ENCODE assay signal across 35 cellular contexts in genomic region chr15:54776410-54776809, GRCh38.
DNase-seq lines count a peak whose midpoint lies in the region; ATAC-seq, FAIRE-seq and TF ChIP-seq lines count a peak whose summit lies in the region.
"Had no signal": no experiment of that assay in that cellular context is flagged by ENCODE, and none has a peak within 500 bp of the region (broad histone marks: within the 10 kb centered on the region; RNA-seq: fewer than 3 reads in every experiment).

No MANE protein-coding gene starts in this region.

- RAD21 ChIA-PET in GM12878 (lab: Charles Lee; ENCODE audit: unreplicated experiment): interaction anchor here (0.8 to 1.0 kb wide), 2 partner anchors 299 to 709 kb away, joined by 3 read pairs; no protein-coding TSS in a partner anchor

- TF ChIP-seq EP300 in HepG2 (IDR thresholded peaks at IDR 0.05; ENCODE audit: low read depth in 2 of 2, low read length in 2 of 2) (no peak), HepG2 (CRISPR knock-in tag; IDR thresholded peaks at IDR 0.05; ENCODE audit: borderline replicate concordance) (no peak), GM12878 (IDR thresholded peaks at IDR 0.05; ENCODE audit: borderline replicate concordance in 1 of 2, control insufficient read depth in 1 of 2, low read depth in 2 of 2, low read length in 2 of 2) (no peak), K562 (IDR thresholded peaks at IDR 0.05; ENCODE audit: low read length) (no peak)

- TF ChIP-seq CTCF in HepG2 (CRISPR knock-in tag; IDR thresholded peaks at IDR 0.05): no peak
- no peak for TF ChIP-seq CTCF in right lobe of liver (IDR thresholded peaks at IDR 0.05)
- TF ChIP-seq CTCF in GM12878 (IDR thresholded peaks at IDR 0.05 in 2 of 3, conservative IDR thresholded peaks at IDR 0.05 in 1 of 3; ENCODE audit: control insufficient read depth in 2 of 3, extremely low read depth in 1 of 3, insufficient read depth in 1 of 3, low read depth in 3 of 3, low read length in 3 of 3): no peak
- no peak for TF ChIP-seq CTCF in K562 (IDR thresholded peaks at IDR 0.05 in 2 of 3, conservative IDR thresholded peaks at IDR 0.05 in 1 of 3; ENCODE audit: insufficient read depth in 2 of 3, low read depth in 1 of 3, low read length in 3 of 3)
- TF ChIP-seq CTCF in kidney (IDR thresholded peaks at IDR 0.05; ENCODE audit: borderline replicate concordance, extremely low read depth, insufficient read depth): no peak

- H3K9ac ChIP-seq in HepG2 (ENCODE audit: insufficient read depth, low read depth, low read length) (no peak overlapping the region), GM12878 (ENCODE audit: control insufficient read depth, insufficient read depth, low read length) (no peak overlapping the region), K562 (ENCODE audit: insufficient read depth in 1 of 2, low read depth in 2 of 2, low read length in 2 of 2) (no peak overlapping the region), kidney (ENCODE audit: low read length in 2 of 2) (no peak overlapping the region)
- H3K9ac ChIP-seq: BLaER1; BLaER1 treated with 17β-estradiol and CSF1 and Interleukin-3, amounts not matched to agents 10 nM and 100 nM had no signal

- H2AFZ ChIP-seq in HepG2 (ENCODE audit: low read length): no peak overlapping the region
- no peak overlapping the region for H2AFZ ChIP-seq in GM12878 (ENCODE audit: control insufficient read depth, low read depth, low read length)
- no peak overlapping the region for H2AFZ ChIP-seq in K562 (ENCODE audit: low read depth, low read length)

- intact Hi-C loops in HepG2 (cut with micrococcal nuclease; ENCODE audit: unreplicated experiment): no loop called here
- intact Hi-C loops in right lobe of liver (cut with DNase I): no loop called here
- intact Hi-C loops in GM12878 (cut with micrococcal nuclease; ENCODE audit: unreplicated experiment): no loop called here
- intact Hi-C loops in K562 (cut with micrococcal nuclease): no loop called here
- intact Hi-C loops in kidney (cut with DNase I): no loop called here

- H3K4me3 ChIP-seq in HepG2 (replicated peaks in 1 of 3; ENCODE audit: insufficient read depth in 1 of 3, low read depth in 2 of 3, low read length in 3 of 3) (no peak overlapping the region), right lobe of liver (no peak overlapping the region), GM12878 (no peak overlapping the region), K562 (no peak overlapping the region), kidney (ENCODE audit: low read length in 2 of 2) (no peak overlapping the region)
- H3K4me3 ChIP-seq: A549; BLaER1; BLaER1 treated with 17β-estradiol and CSF1 and Interleukin-3, amounts not matched to agents 10 nM and 100 nM had no signal

- DNase-seq in HepG2 (ENCODE audit: low spot score) (no peak), right lobe of liver (no peak), GM12878 (ENCODE audit: low read depth, low spot score) (no peak), K562 (ENCODE audit: extremely low read depth in 1 of 4, low spot score in 3 of 4) (no peak), kidney (no peak), hippocampal formation (lab: John Stamatoyannopoulos, UW) (no peak), LoVo (ENCODE audit: low spot score) (no peak), NCI-H774 (lab: John Stamatoyannopoulos, UW) (no peak)
- DNase-seq: 8988T; ACHN; AML-193; BE2C; C1 segment of cervical spinal cord; Caco-2; Calu3; CD4-positive, alpha-beta memory T cell; CD4-positive, alpha-beta T cell; CD4-positive, CD25-positive, alpha-beta regulatory T cell; CD8-positive, alpha-beta memory T cell; CD8-positive, alpha-beta T cell; COR-L47; DMS 273 treated with DMSO at 0.1 percent for 48 hours; DMS153; DMS53; DMS79; DMS79 treated with DMSO at 0.1 percent for 48 hours; DND-41; EL had no signal

- no peaks in the 10 kb centered on the region for H3K9me1 ChIP-seq in K562 (ENCODE audit: control insufficient read depth, insufficient read depth, low read length)

- SMC1A ChIA-PET in GM12878 (lab: Charles Lee; ENCODE audit: uncharacterized antibody, unreplicated experiment): interaction anchor here (0.8 to 1.4 kb wide), 2 partner anchors 16 to 26 kb away, joined by 3 to 5 read pairs; no protein-coding TSS in a partner anchor

- H3K36me3 ChIP-seq in HepG2 (replicated peaks in 1 of 2; ENCODE audit: control insufficient read depth in 1 of 2, insufficient read depth in 2 of 2, low read length in 2 of 2): no peaks in the 10 kb centered on the region
- H3K36me3 ChIP-seq in right lobe of liver: no peaks in the 10 kb centered on the region
- H3K36me3 ChIP-seq in GM12878 (ENCODE audit: control insufficient read depth in 2 of 2, insufficient read depth in 2 of 2, low read length in 1 of 2): no peaks in the 10 kb centered on the region
- H3K36me3 ChIP-seq in K562 (ENCODE audit: control insufficient read depth, insufficient read depth, low read length): no peaks in the 10 kb centered on the region
- H3K36me3 ChIP-seq in kidney (ENCODE audit: control insufficient read depth in 1 of 2, insufficient read depth in 2 of 2, low read length in 2 of 2): no peaks in the 10 kb centered on the region
- H3K36me3 ChIP-seq: BE2C; BLaER1; BLaER1 treated with 17β-estradiol and CSF1 and Interleukin-3, amounts not matched to agents 10 nM and 100 nM had no signal

- no peak for TF ChIP-seq RAD21 in HepG2 (CRISPR knock-in tag; IDR thresholded peaks at IDR 0.05)
- no peak for TF ChIP-seq RAD21 in GM12878 (IDR thresholded peaks at IDR 0.05; ENCODE audit: insufficient read depth, low read depth, low read length)
- no peak for TF ChIP-seq RAD21 in K562 (CRISPR knock-in tag; conservative IDR thresholded peaks at IDR 0.05 in 1 of 2, IDR thresholded peaks at IDR 0.05 in 1 of 2)

- ATAC-seq in HepG2 (no peak), right lobe of liver (no peak), GM12878 (no peak), K562 (no peak)
- ATAC-seq: A549; CD8-positive, alpha-beta T cell had no signal

- no peaks in the 10 kb centered on the region for H3K4me1 ChIP-seq in HepG2 (ENCODE audit: insufficient read depth, low read length)
- no peaks in the 10 kb centered on the region for H3K4me1 ChIP-seq in right lobe of liver
- no peaks in the 10 kb centered on the region for H3K4me1 ChIP-seq in GM12878 (ENCODE audit: control insufficient read depth, insufficient read depth, low read length)
- H3K4me1 ChIP-seq in K562 (replicated peaks in 1 of 2; ENCODE audit: control insufficient read depth in 2 of 2, insufficient read depth in 2 of 2, low read length in 2 of 2): no peaks in the 10 kb centered on the region
- no peaks in the 10 kb centered on the region for H3K4me1 ChIP-seq in kidney (ENCODE audit: control insufficient read depth in 1 of 2, insufficient read depth in 1 of 2, low read depth in 1 of 2, low read length in 2 of 2)
- H3K4me1 ChIP-seq: A549; BE2C; BLaER1; BLaER1 treated with 17β-estradiol and CSF1 and Interleukin-3, amounts not matched to agents 10 nM and 100 nM; Caco-2 had no signal

- H3K9me3 ChIP-seq in HepG2 (ENCODE audit: low read length) (no peaks in the 10 kb centered on the region), right lobe of liver (no peaks in the 10 kb centered on the region), GM12878 (replicated peaks; ENCODE audit: control insufficient read depth, insufficient read depth, low read length) (no peaks in the 10 kb centered on the region), K562 (replicated peaks; ENCODE audit: control insufficient read depth, insufficient read depth, low read depth, low read length) (no peaks in the 10 kb centered on the region), kidney (ENCODE audit: control insufficient read depth in 1 of 2, low read length in 2 of 2) (no peaks in the 10 kb centered on the region)
- H3K9me3 ChIP-seq: A549, BE2C, Caco-2 had no signal

- H3K27me3 ChIP-seq in HepG2 (ENCODE audit: control insufficient read depth in 1 of 2, insufficient read depth in 2 of 2, low read length in 2 of 2): no peaks in the 10 kb centered on the region
- H3K27me3 ChIP-seq in right lobe of liver: no peaks in the 10 kb centered on the region
- H3K27me3 ChIP-seq in GM12878 (replicated peaks in 1 of 2; ENCODE audit: control insufficient read depth in 2 of 2, insufficient read depth in 2 of 2, low read length in 1 of 2): no peaks in the 10 kb centered on the region
- no peaks in the 10 kb centered on the region for H3K27me3 ChIP-seq in K562 (ENCODE audit: control insufficient read depth in 2 of 2, insufficient read depth in 2 of 2, low read length in 2 of 2)
- H3K27me3 ChIP-seq: BE2C; BLaER1; BLaER1 treated with 17β-estradiol and CSF1 and Interleukin-3, amounts not matched to agents 10 nM and 100 nM had no signal

- BruUV-seq in HepG2 (replicated peaks; lab: Mats Ljungman, UMichigan): no TSS peak
- BruUV-seq in GM12878 (replicated peaks; lab: Mats Ljungman, UMichigan): no TSS peak
- no TSS peak for BruUV-seq in K562 (replicated peaks; lab: Mats Ljungman, UMichigan)

- in situ Hi-C loops in HepG2 (cut with HindIII; ENCODE audit: extremely low pct_ligation_motif_present, low pct_unique_long_range_greater_than_20kb): no loop called here
- in situ Hi-C loops in GM12878 (cut with MboI): no loop called here
- in situ Hi-C loops in K562 (cut with MboI): no loop called here

- no peak for FAIRE-seq in HepG2 (lab: Jason Lieb, UNC)
- no peak for FAIRE-seq in GM12878 (lab: Jason Lieb, UNC)
- no peak for FAIRE-seq in K562 (lab: Jason Lieb, UNC)
- peak; percentile 37 for FAIRE-seq in kidney (lab: Jason Lieb, UNC)
- FAIRE-seq: A204.1, A549, D721Med had no signal

- H4K20me1 ChIP-seq in HepG2 (ENCODE audit: insufficient read depth, low read length): no peaks in the 10 kb centered on the region
- no peaks in the 10 kb centered on the region for H4K20me1 ChIP-seq in GM12878 (ENCODE audit: control insufficient read depth, insufficient read depth)
- H4K20me1 ChIP-seq in K562 (replicated peaks; ENCODE audit: control insufficient read depth, insufficient read depth, low read length): no peaks in the 10 kb centered on the region
- H4K20me1 ChIP-seq: BLaER1; BLaER1 treated with 17β-estradiol and CSF1 and Interleukin-3, amounts not matched to agents 10 nM and 100 nM had no signal

- H3K79me2 ChIP-seq in HepG2 (ENCODE audit: insufficient read depth, low read length) (no peaks in the 10 kb centered on the region), GM12878 (ENCODE audit: control insufficient read depth, insufficient read depth, low read length) (no peaks in the 10 kb centered on the region), K562 (ENCODE audit: control insufficient read depth, insufficient read depth, low read length) (no peaks in the 10 kb centered on the region)

- H3K27ac ChIP-seq in HepG2 (ENCODE audit: extremely low read length, insufficient read depth, low read length) (no peak overlapping the region), right lobe of liver (no peak overlapping the region), GM12878 (ENCODE audit: control insufficient read depth, insufficient read depth) (no peak overlapping the region), K562 (ENCODE audit: extremely low read depth, low read depth, low read length) (no peak overlapping the region), kidney (ENCODE audit: low read depth in 2 of 2, low read length in 2 of 2) (no peak overlapping the region)
- H3K27ac ChIP-seq: 22Rv1; A549; BLaER1; BLaER1 treated with 17β-estradiol and CSF1 and Interleukin-3, amounts not matched to agents 10 nM and 100 nM; C4-2B had no signal

- TF ChIP-seq POLR2A in HepG2 (IDR thresholded peaks at IDR 0.05; ENCODE audit: insufficient read depth in 1 of 2, low read depth in 2 of 2, low read length in 2 of 2): no peak
- TF ChIP-seq POLR2A in right lobe of liver (IDR thresholded peaks at IDR 0.05): no peak
- no peak for TF ChIP-seq POLR2A in GM12878 (IDR thresholded peaks at IDR 0.05; ENCODE audit: low read depth, low read length)
- no peak for TF ChIP-seq POLR2A in K562 (conservative IDR thresholded peaks at IDR 0.05)

- CTCF ChIA-PET in HepG2 (lab: Yijun Ruan, JAX; ENCODE audit: low intra/inter-chr PET ratio, low total read pairs): no interaction called here
- CTCF ChIA-PET in GM12878 (lab: Yijun Ruan, JAX): interaction anchor here (1.3 kb wide), 1 partner anchor 73 kb away, joined by 3 read pairs; no protein-coding TSS in a partner anchor
- CTCF ChIA-PET in K562 (lab: Yijun Ruan, JAX; ENCODE audit: low intra/inter-chr PET ratio): no interaction called here

- WGBS in HepG2 (ENCODE audit: low lambda C conversion rate): 4% methylated on average over 2 of the region's 2 CpGs
- 34% methylated on average over 2 of the region's 2 CpGs for WGBS in right lobe of liver (ENCODE audit: insufficient coverage, low coverage, low lambda C conversion rate, missing lambda C conversion rate)
- WGBS in GM12878 (ENCODE audit: insufficient coverage, insufficient replicate concordance, low lambda C conversion rate, missing lambda C conversion rate): 0% methylated on average over 2 of the region's 2 CpGs
- 0% methylated on average over 2 of the region's 2 CpGs for WGBS in K562 (ENCODE audit: insufficient coverage, low coverage, missing lambda C conversion rate)

- POLR2A ChIA-PET in HepG2 (lab: Yijun Ruan, JAX) (no interaction called here), GM12878 (lab: Charles Lee) (no interaction called here), K562 (lab: Yijun Ruan, JAX) (no interaction called here)

- H3K4me2 ChIP-seq in HepG2 (ENCODE audit: low read depth, low read length): no peak overlapping the region
- no peak overlapping the region for H3K4me2 ChIP-seq in GM12878 (ENCODE audit: control insufficient read depth, insufficient read depth)
- no peak overlapping the region for H3K4me2 ChIP-seq in K562 (ENCODE audit: insufficient read depth, low read length)
- H3K4me2 ChIP-seq: A549; BLaER1; BLaER1 treated with 17β-estradiol and CSF1 and Interleukin-3, amounts not matched to agents 10 nM and 100 nM had no signal

Comparison
In these comparisons a context has a peak if more than half of its experiments do, and no peak if none do; other contexts are left out.
1. Of the 241 proteins assayed by ChIP-seq in both HepG2 and K562: peak only in HepG2: RAD51; only in K562: TFE3; in both: none; in neither: 239.